Comparison of ENCODE assay signal across 1 cellular context in genomic region chr1:8122477-8123407, GRCh38.
A peak's percentile ranks its signal among the peaks of the same experiment; 100 is the strongest.
TF ChIP-seq lines count a peak whose summit lies in the region.

No MANE protein-coding gene starts in this region.

TF ChIP-seq in K562, 482 proteins besides CTCF, POLR2A, EP300 and RAD21 (continued from another document and continues in another):
- no peak for TF ChIP-seq E2F4 (CRISPR knock-in tag; IDR thresholded peaks at IDR 0.05; ENCODE audit: low read depth)
- no peak for TF ChIP-seq HMBOX1 (IDR thresholded peaks at IDR 0.05)
- TF ChIP-seq TAL1 (IDR thresholded peaks at IDR 0.05) = peak; percentile 86; the same call in 1 of the 2 replicates
- peak; percentile 57 for TF ChIP-seq NFIC (IDR thresholded peaks at IDR 0.05)
- peak; percentile 99 for TF ChIP-seq ZNF668 (CRISPR knock-in tag; IDR thresholded peaks at IDR 0.05)
- peak; percentile 100 for TF ChIP-seq ZNF589 (CRISPR knock-in tag; IDR thresholded peaks at IDR 0.05; ENCODE audit: low read depth)
- TF ChIP-seq POLR2B (IDR thresholded peaks at IDR 0.05; ENCODE audit: low read depth, partially characterized antibody) = no peak
- TF ChIP-seq CREB5 (CRISPR knock-in tag; IDR thresholded peaks at IDR 0.05) = peak; percentile 80; the same call in 1 of the 2 replicates
- peak; percentile 32; the same call in 1 of the 2 replicates for TF ChIP-seq CREM (IDR thresholded peaks at IDR 0.05; ENCODE audit: low read depth)
- TF ChIP-seq BRD4 (IDR thresholded peaks at IDR 0.05) = peak; percentile 41; the same call in 1 of the 2 replicates
- peak; percentile 89 for TF ChIP-seq ID3 (CRISPR knock-in tag; IDR thresholded peaks at IDR 0.05)
- TF ChIP-seq ID3 (tag; IDR thresholded peaks at IDR 0.05) = peak; percentile 99
- peak; percentile 88 for TF ChIP-seq NFRKB (IDR thresholded peaks at IDR 0.05; ENCODE audit: low read depth)
- TF ChIP-seq ZNF76 (CRISPR knock-in tag; IDR thresholded peaks at IDR 0.05; ENCODE audit: borderline replicate concordance) = peak; percentile 80; the same call in 1 of the 2 replicates
- TF ChIP-seq HCFC1 (IDR thresholded peaks at IDR 0.05; ENCODE audit: low read depth, low read length) = peak; percentile 37; the same call in 1 of the 2 replicates
- peak; percentile 98 for TF ChIP-seq FOXO4 (CRISPR knock-in tag; IDR thresholded peaks at IDR 0.05)
- peak; percentile 85 for TF ChIP-seq PRDM10 (IDR thresholded peaks at IDR 0.05; ENCODE audit: partially characterized antibody)
- peak in 1 of 2 experiments; percentile 77; a peak in 1 of 3 replicates for TF ChIP-seq CBX3 (IDR thresholded peaks at IDR 0.05; ENCODE audit: borderline replicate concordance in 1 of 2, low read length in 2 of 2)
- no peak for TF ChIP-seq OTX1 (CRISPR knock-in tag; IDR thresholded peaks at IDR 0.05)
- peak in 1 of 2 experiments; percentile 99; a peak in 2 of 4 replicates for TF ChIP-seq ZNF639 (CRISPR knock-in tag; conservative IDR thresholded peaks at IDR 0.05 in 1 of 2, IDR thresholded peaks at IDR 0.05 in 1 of 2)
- peak; percentile 85 for TF ChIP-seq GATAD2B (IDR thresholded peaks at IDR 0.05; ENCODE audit: borderline replicate concordance)
- peak; percentile 81 for TF ChIP-seq BMI1 (IDR thresholded peaks at IDR 0.05; ENCODE audit: low read length)
- TF ChIP-seq CBFA2T2 (conservative IDR thresholded peaks at IDR 0.05) = peak; percentile 83
- no peak for TF ChIP-seq BRF2 (IDR thresholded peaks at IDR 0.05; ENCODE audit: borderline replicate concordance, insufficient read depth, insufficient read length)
- peak; percentile 90 for TF ChIP-seq NUFIP1 (IDR thresholded peaks at IDR 0.05; ENCODE audit: partially characterized antibody)
- TF ChIP-seq THAP12 (CRISPR knock-in tag; IDR thresholded peaks at IDR 0.05) = peak; percentile 37; the same call in 1 of the 2 replicates
- no peak; the same call in 1 of the 2 replicates for TF ChIP-seq NCOA1 (IDR thresholded peaks at IDR 0.05; ENCODE audit: low read depth)
- peak; percentile 88; the same call in 1 of the 2 replicates for TF ChIP-seq ZBTB26 (CRISPR knock-in tag; IDR thresholded peaks at IDR 0.05)
- no peak for TF ChIP-seq CREBBP (IDR thresholded peaks at IDR 0.05; ENCODE audit: low read depth, low read length)
- TF ChIP-seq ZNF436 (CRISPR knock-in tag; IDR thresholded peaks at IDR 0.05) = no peak
- no peak for TF ChIP-seq NR2C2 (CRISPR knock-in tag; IDR thresholded peaks at IDR 0.05)
- peak; percentile 85 for TF ChIP-seq NR2C2 (tag; IDR thresholded peaks at IDR 0.05)
- TF ChIP-seq CC2D1A (IDR thresholded peaks at IDR 0.05) = peak; percentile 63; the same call in 1 of the 2 replicates
- peak in 1 of 2 experiments; percentile 73 for TF ChIP-seq E2F6 (IDR thresholded peaks at IDR 0.05; ENCODE audit: borderline replicate concordance in 1 of 2, extremely low read depth in 1 of 2, insufficient read depth in 1 of 2, insufficient read length in 1 of 2, low read depth in 1 of 2, low read length in 1 of 2, poor library complexity in 1 of 2, severe bottlenecking in 1 of 2)
- no peak for TF ChIP-seq SREBF2 (CRISPR knock-in tag; IDR thresholded peaks at IDR 0.05)
- TF ChIP-seq ZNF79 (CRISPR knock-in tag; IDR thresholded peaks at IDR 0.05; ENCODE audit: low read depth) = peak; percentile 83
- peak in 1 of 2 experiments; percentile 61; a peak in 1 of 4 replicates for TF ChIP-seq KDM4B (IDR thresholded peaks at IDR 0.05; ENCODE audit: borderline replicate concordance in 2 of 2, low read depth in 1 of 2)
- TF ChIP-seq DDX20 (tag; IDR thresholded peaks at IDR 0.05; ENCODE audit: low read depth) = peak; percentile 93
- peak; percentile 62 for TF ChIP-seq MXD1 (CRISPR knock-in tag; IDR thresholded peaks at IDR 0.05; ENCODE audit: borderline replicate concordance, poor library complexity, severe bottlenecking)
- peak in 1 of 2 experiments; percentile 94; a peak in 3 of 4 replicates for TF ChIP-seq MAZ (CRISPR knock-in tag; conservative IDR thresholded peaks at IDR 0.05 in 1 of 2, IDR thresholded peaks at IDR 0.05 in 1 of 2)
- no peak for TF ChIP-seq GABPB1 (CRISPR knock-in tag; IDR thresholded peaks at IDR 0.05)
- TF ChIP-seq ZNF766 (CRISPR knock-in tag; conservative IDR thresholded peaks at IDR 0.05) = peak; percentile 98
- peak; percentile 18 to 31; a peak in 2 of 4 replicates for TF ChIP-seq TRIM24 (IDR thresholded peaks at IDR 0.05)
